In genomic region chr7:95549818-95550529, GRCh38 we compare ENCODE assay signal across 1 cellular context.
A peak's percentile ranks its signal among the peaks of the same experiment; 100 is the strongest.
TF ChIP-seq lines count a peak whose summit lies in the region.

No MANE protein-coding gene starts in this region.

TF ChIP-seq in K562, 482 proteins besides CTCF, POLR2A, EP300 and RAD21 (continued from another document and continues in another):
- no peak for TF ChIP-seq ELK3 (CRISPR knock-in tag; IDR thresholded peaks at IDR 0.05)
- peak; percentile 31; the same call in 1 of the 2 replicates for TF ChIP-seq LEF1 (IDR thresholded peaks at IDR 0.05)
- no peak for TF ChIP-seq ZBTB9 (CRISPR knock-in tag; IDR thresholded peaks at IDR 0.05)
- no peak for TF ChIP-seq SETDB1 (IDR thresholded peaks at IDR 0.05; ENCODE audit: low read length)
- peak; percentile 89 for TF ChIP-seq ARID1B (IDR thresholded peaks at IDR 0.05)
- TF ChIP-seq RREB1 (CRISPR knock-in tag; IDR thresholded peaks at IDR 0.05), result no peak
- peak in 1 of 2 experiments; percentile 26 for TF ChIP-seq AFF1 (IDR thresholded peaks at IDR 0.05; ENCODE audit: low read depth in 1 of 2, partially characterized antibody in 2 of 2)
- no peak for TF ChIP-seq ZKSCAN8 (CRISPR knock-in tag; IDR thresholded peaks at IDR 0.05)
- TF ChIP-seq TBL1XR1 (IDR thresholded peaks at IDR 0.05; ENCODE audit: low read length in 2 of 2), result 0 out of 4 replicates have a peak, but pooled peaks of 1 of the 2 experiments have one; percentile 17
- no peak for TF ChIP-seq MIER1 (IDR thresholded peaks at IDR 0.05; ENCODE audit: low read depth)
- TF ChIP-seq HNRNPH1 (optimal IDR thresholded peaks at IDR 0.05; ENCODE audit: low read depth, low read length), result no peak
- no peak for TF ChIP-seq ZNF263 (CRISPR knock-in tag; IDR thresholded peaks at IDR 0.05; ENCODE audit: borderline replicate concordance)
- TF ChIP-seq SMARCA4 (IDR thresholded peaks at IDR 0.05), result peak; percentile 86
- peak; percentile 94 for TF ChIP-seq ATF3 (IDR thresholded peaks at IDR 0.05)
- peak; percentile 91 for TF ChIP-seq ATF3 (CRISPR knock-in tag; conservative IDR thresholded peaks at IDR 0.05)
- no peak for TF ChIP-seq NCOA1 (IDR thresholded peaks at IDR 0.05; ENCODE audit: low read depth)
- no peak for TF ChIP-seq FOXO4 (CRISPR knock-in tag; IDR thresholded peaks at IDR 0.05)
- TF ChIP-seq MTA3 (IDR thresholded peaks at IDR 0.05; ENCODE audit: borderline replicate concordance), result no peak
- no peak for TF ChIP-seq DACH1 (IDR thresholded peaks at IDR 0.05; ENCODE audit: partially characterized antibody)
- no peak for TF ChIP-seq U2AF1 (optimal IDR thresholded peaks at IDR 0.05; ENCODE audit: low read depth, low read length)
- TF ChIP-seq ZMIZ1 (IDR thresholded peaks at IDR 0.05; ENCODE audit: low read depth in 2 of 2, low read length in 2 of 2), result no peak
- no peak for TF ChIP-seq ZBTB33 (CRISPR knock-in tag; IDR thresholded peaks at IDR 0.05)
- TF ChIP-seq CC2D1A (IDR thresholded peaks at IDR 0.05), result no peak
- no peak for TF ChIP-seq GTF2B (IDR thresholded peaks at IDR 0.05; ENCODE audit: extremely low read depth, insufficient read length)
- no peak for TF ChIP-seq ZC3H8 (IDR thresholded peaks at IDR 0.05)
- peak; percentile 20 for TF ChIP-seq MEIS2 (IDR thresholded peaks at IDR 0.05; ENCODE audit: partially characterized antibody)
- no peak for TF ChIP-seq CREB5 (CRISPR knock-in tag; IDR thresholded peaks at IDR 0.05)
- no peak for TF ChIP-seq ZNF184 (CRISPR knock-in tag; IDR thresholded peaks at IDR 0.05)
- no peak for TF ChIP-seq FOXA3 (CRISPR knock-in tag; conservative IDR thresholded peaks at IDR 0.05 in 1 of 2, IDR thresholded peaks at IDR 0.05 in 1 of 2)
- no peak for TF ChIP-seq ERF (CRISPR knock-in tag; IDR thresholded peaks at IDR 0.05)
- TF ChIP-seq THRA (IDR thresholded peaks at IDR 0.05), result no peak
- TF ChIP-seq SMAD4 (CRISPR knock-in tag; conservative IDR thresholded peaks at IDR 0.05), result no peak
